Comparison of ENCODE assay signal across 1 cellular context in genomic region chr7:98398567-98399372, GRCh38.
TF ChIP-seq lines count a peak whose summit lies in the region.

No MANE protein-coding gene starts in this region.

TF ChIP-seq in HCT116, 20 proteins besides CTCF, POLR2A, EP300 and RAD21:
- no peak for TF ChIP-seq REST (IDR thresholded peaks at IDR 0.05; ENCODE audit: low read depth)
